In genomic region chr7:48872548-48872947, GRCh38 we compare ENCODE assay signal across 8 cellular contexts. TPM values are rescaled to one million over a fixed set of nuclear protein-coding genes. Genes with fewer than 3 reads are reported as not detected.
"Had no signal": no experiment of that assay in that cellular context is flagged by ENCODE, and none has a peak within 500 bp of the region (broad histone marks: within the 10 kb centered on the region; RNA-seq: fewer than 3 reads in every experiment).

No MANE protein-coding gene starts in this region.

- ATAC-seq: HepG2 had no signal

- H3K4me3 Mint-ChIP-seq: H9, IgD-negative memory B cell had no signal

- H3K27ac Mint-ChIP-seq: H9, IgD-negative memory B cell had no signal

- H3K27me3 Mint-ChIP-seq: IgD-negative memory B cell had no signal

- H3K4me1 Mint-ChIP-seq: IgD-negative memory B cell had no signal

- H3K9me3 Mint-ChIP-seq: H9 had no signal

- DNase-seq: H9, HCEC 1CT, KBM-7 had no signal

- H3K36me3 Mint-ChIP-seq: IgD-negative memory B cell had no signal

- H3K27ac ChIP-seq: HL-60 had no signal

RNA-seq across cellular contexts. Expression of gene CDC14C, which starts 51.8 kb away (rescaled TPM):
- total RNA-seq: H1, H9, HT1080 had no signal
- polyA plus RNA-seq: HepG2, IgD-negative memory B cell had no signal
